Comparison of ENCODE assay signal across 8 cellular contexts in the genomic region with DNA sequence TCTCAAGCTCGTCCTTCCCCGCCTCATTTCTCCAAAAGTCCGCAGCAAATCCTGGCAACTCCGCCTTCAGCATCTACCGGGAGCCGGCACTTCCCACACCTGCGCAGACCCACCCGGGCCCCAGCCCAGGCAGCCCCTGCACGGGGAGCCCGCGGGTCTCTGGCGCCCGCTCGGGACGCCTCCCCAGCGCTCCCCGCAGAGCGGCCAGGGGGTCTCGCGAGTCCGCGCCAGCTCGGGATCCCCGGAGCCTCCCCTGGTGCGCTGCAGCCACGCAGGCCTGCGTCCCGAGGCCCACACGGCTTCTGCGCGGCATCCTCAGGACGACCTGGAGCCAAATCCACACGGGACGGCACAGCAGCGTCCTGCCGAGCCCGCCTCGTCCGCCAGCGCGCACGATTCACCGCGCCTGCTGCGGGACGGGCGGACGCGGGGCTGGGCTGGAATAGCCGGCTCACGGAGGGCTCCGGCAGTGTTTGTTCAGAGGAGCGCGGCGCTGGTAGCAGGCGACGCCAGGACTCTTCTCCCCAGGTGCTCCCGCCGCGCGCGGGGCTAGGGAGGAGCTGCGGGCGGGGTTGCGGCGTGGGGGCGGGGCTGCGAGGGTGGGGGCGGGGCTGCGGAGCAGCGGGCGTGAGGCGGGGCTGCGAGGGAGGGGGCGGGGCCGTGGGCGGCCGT. TPM values are rescaled to one million over a fixed set of nuclear protein-coding genes. Genes with fewer than 3 reads are reported as not detected.
A peak's percentile ranks its signal among the peaks of the same experiment; 100 is the strongest.
DNase-seq lines count a peak whose midpoint lies in the region; ATAC-seq and TF ChIP-seq lines count a peak whose summit lies in the region.

No MANE protein-coding gene starts in this region.

- H3K4me2 ChIP-seq in trophoblast cell (ENCODE audit: low read length) = peak overlapping the region; percentile 99

- no peaks in the 10 kb centered on the region for H3K9me3 ChIP-seq in gastroesophageal sphincter
- H3K9me3 ChIP-seq in trophoblast cell (ENCODE audit: insufficient read depth, low read depth, low read length) = peaks cover 4% of the 10 kb centered on the region

- H4K12ac ChIP-seq in trophoblast cell (ENCODE audit: low read depth, low read length) = peak overlapping the region; percentile 93

- no peak overlapping the region for H3K23ac ChIP-seq in trophoblast cell (ENCODE audit: low read length)

- H3K14ac ChIP-seq in trophoblast cell (ENCODE audit: low read length) = peak overlapping the region; percentile 99

- H3K27me3 ChIP-seq in gastroesophageal sphincter (no peaks in the 10 kb centered on the region), trophoblast cell (ENCODE audit: insufficient read depth, low read length) (no peaks in the 10 kb centered on the region)

- H4K91ac ChIP-seq in trophoblast cell (ENCODE audit: low read depth, low read length) = peak overlapping the region; percentile 84

- H3K4ac ChIP-seq in trophoblast cell (ENCODE audit: low read depth, low read length) = peak overlapping the region; percentile 61

- peak overlapping the region; percentile 70 for H2BK5ac ChIP-seq in trophoblast cell (ENCODE audit: low read depth, low read length, poor library complexity)

- H2AK5ac ChIP-seq in trophoblast cell (ENCODE audit: low read length) = peak overlapping the region; percentile 99

- H3K18ac ChIP-seq in trophoblast cell (ENCODE audit: low read length) = peak overlapping the region; percentile 97

- ATAC-seq in GM21529 (IDR thresholded peaks at IDR 0.05; ENCODE audit: unreplicated experiment) = peak; percentile 43
- peak; percentile 46 for ATAC-seq in gastroesophageal sphincter

- POLR2A ChIA-PET in GM10248 (lab: Yijun Ruan, JAX) = interaction anchor here (0.8 to 1.6 kb wide), 5 partner anchors 10 to 168 kb away, joined by 3 to 8 read pairs (median 4); no protein-coding TSS in a partner anchor

- no peaks in the 10 kb centered on the region for H3K36me3 ChIP-seq in gastroesophageal sphincter
- H3K36me3 ChIP-seq in trophoblast cell (ENCODE audit: control insufficient read depth in 1 of 2, insufficient read depth in 2 of 2, low read length in 2 of 2) = peaks cover 8 to 11% of the 10 kb centered on the region in 2 experiments

- peak overlapping the region; percentile 83 for H3K9ac ChIP-seq in trophoblast cell (ENCODE audit: low read length)

- H3K27ac ChIP-seq in VCaP (peak overlapping the region; percentile 95), gastroesophageal sphincter (peak overlapping the region in 3 of 4 donors; percentile 83 to 87 (median 85)), trophoblast cell (ENCODE audit: low read depth, low read length) (peak overlapping the region; percentile 73)

- peak overlapping the region; percentile 99 for H2AFZ ChIP-seq in trophoblast cell (ENCODE audit: insufficient read depth, low read length, poor library complexity)

- H3K4me1 ChIP-seq in gastroesophageal sphincter (peaks cover 0 to 54% (median 44%) of the 10 kb centered on the region in 3 donors), trophoblast cell (ENCODE audit: control insufficient read depth in 1 of 2, insufficient read depth in 2 of 2, low read length in 2 of 2) (peaks cover 26 to 31% of the 10 kb centered on the region in 2 experiments)

- CTCF ChIA-PET in GM10248 (lab: Yijun Ruan, JAX) = interaction anchor here (0.7 to 1.8 kb wide), 7 partner anchors 9 to 127 kb away, joined by 3 to 9 read pairs (median 3); no protein-coding TSS in a partner anchor

- peak overlapping the region; percentile 88 for H4K8ac ChIP-seq in trophoblast cell (ENCODE audit: low read depth, low read length)

- TF ChIP-seq EP300 in gastroesophageal sphincter (IDR thresholded peaks at IDR 0.05) = no peak

- H2BK120ac ChIP-seq in trophoblast cell (ENCODE audit: insufficient read depth, low read length, poor library complexity) = peak overlapping the region; percentile 90

- peaks cover 48% of the 10 kb centered on the region for H3K79me2 ChIP-seq in trophoblast cell (ENCODE audit: control insufficient read depth, insufficient read depth, low read length, poor library complexity)

- H3K4me3 ChIP-seq in gastroesophageal sphincter (peak overlapping the region; percentile 39 to 88), trophoblast cell (ENCODE audit: low read depth, low read length) (peak overlapping the region; percentile 84)

- TF ChIP-seq CTCF in VCaP (conservative IDR thresholded peaks at IDR 0.05) (no peak), gastroesophageal sphincter (IDR thresholded peaks at IDR 0.05) (peak in 1 of 4 experiments; percentile 28), GM10248 (IDR thresholded peaks at IDR 0.05; ENCODE audit: control extremely low read depth, extremely low read depth, low read depth, missing control alignments) (no peak)

- TF ChIP-seq POLR2A in gastroesophageal sphincter (IDR thresholded peaks at IDR 0.05) = peak; percentile 22 to 35

- peak; percentile 55 for DNase-seq in DMS153 (lab: John Stamatoyannopoulos, UW)
- peak; percentile 66 for DNase-seq in M059J (ENCODE audit: low read depth)
- peak; percentile 62 to 85 for DNase-seq in trophoblast cell
- no peak for DNase-seq in GM10248 (ENCODE audit: extremely low spot score)
- DNase-seq in NK-92 (lab: John Stamatoyannopoulos, UW; ENCODE audit: unreplicated experiment) = no peak

- H3K79me1 ChIP-seq in trophoblast cell (ENCODE audit: low read length) = peaks cover 8% of the 10 kb centered on the region

- WGBS in gastroesophageal sphincter (ENCODE audit: low coverage in 1 of 2), 2 donors = 0% methylated on average over 3 of the region's 78 CpGs; no CpG with 5 or more reads in 1 of the 2 donors
- WGBS in trophoblast cell (ENCODE audit: extremely low coverage, insufficient coverage, insufficient read length) = no CpG with 5 or more reads among the region's 78 CpGs

- peak overlapping the region; percentile 8 for H2BK12ac ChIP-seq in trophoblast cell (ENCODE audit: low read length)

RNA-seq across cellular contexts. Expression of gene PHRF1, which starts 0.8 kb away (rescaled TPM):
- 17.0 and 24.3 TPM in 2 replicates for total RNA-seq in M059J (2014; rRNA removed; shearing (Covaris generic))
- 10 to 100 TPM; 18.0 to 28.0 (median 25.1) TPM for total RNA-seq in gastroesophageal sphincter
- polyA plus RNA-seq in trophoblast cell (2013) = 23.6 and 23.8 TPM in 2 replicates

RNA-seq across cellular contexts. Expression of gene RASSF7, which starts 14.7 kb away (rescaled TPM):
- total RNA-seq in M059J (2014; rRNA removed; shearing (Covaris generic)) = 53.4 and 56.0 TPM in 2 replicates
- 10 to 100 TPM in 2 of 4 donors, 1 to 10 TPM in 2; 3.4 to 12.5 (median 8.6) TPM for total RNA-seq in gastroesophageal sphincter
- 41.3 and 45.5 TPM in 2 replicates for polyA plus RNA-seq in trophoblast cell (2013)

RNA-seq across cellular contexts. Expression of gene LMNTD2, which starts 14.9 kb away (rescaled TPM):
- total RNA-seq in M059J (2014; rRNA removed; shearing (Covaris generic)) = 1.1 and 3.8 TPM in 2 replicates
- 1 to 10 TPM in 3 of 4 donors, under 1 TPM in 1; 0.81 to 2.1 (median 1.1) TPM for total RNA-seq in gastroesophageal sphincter
- 2.2 and 2.6 TPM in 2 replicates for polyA plus RNA-seq in trophoblast cell (2013)

RNA-seq across cellular contexts. Expression of gene LRRC56, which starts 38.1 kb away (rescaled TPM):
- 0.25 and 0.34 TPM in 2 replicates for total RNA-seq in M059J (2014; rRNA removed; shearing (Covaris generic))
- under 1 TPM in 3 of 4 donors, not detected in 1; 0.13 to 0.69 (median 0.20) TPM for total RNA-seq in gastroesophageal sphincter
- 0.22 and 0.40 TPM in 2 replicates for polyA plus RNA-seq in trophoblast cell (2013)

RNA-seq across cellular contexts. Expression of gene HRAS, which starts 40.1 kb away (rescaled TPM):
- total RNA-seq in M059J (2014; rRNA removed; shearing (Covaris generic)) = 56.9 and 110 TPM in 2 replicates
- 10 to 100 TPM; 41.1 to 68.0 (median 53.8) TPM for total RNA-seq in gastroesophageal sphincter
- 39.2 and 40.8 TPM in 2 replicates for polyA plus RNA-seq in trophoblast cell (2013)

Comparison
In these comparisons a context has a peak if more than half of its experiments do, and no peak if none do; other contexts are left out.
1. DNase-seq: peak in DMS153 (single experiment), M059J (single experiment) and trophoblast cell (2 of 2); none in GM10248 (single experiment) and NK-92 (single experiment).
2. Peak in every context shown above with its lines, with median percentiles within 50 percentile points of each other: H3K27ac ChIP-seq.